9 cellular contexts compared by ENCODE assay signal in the genomic region with DNA sequence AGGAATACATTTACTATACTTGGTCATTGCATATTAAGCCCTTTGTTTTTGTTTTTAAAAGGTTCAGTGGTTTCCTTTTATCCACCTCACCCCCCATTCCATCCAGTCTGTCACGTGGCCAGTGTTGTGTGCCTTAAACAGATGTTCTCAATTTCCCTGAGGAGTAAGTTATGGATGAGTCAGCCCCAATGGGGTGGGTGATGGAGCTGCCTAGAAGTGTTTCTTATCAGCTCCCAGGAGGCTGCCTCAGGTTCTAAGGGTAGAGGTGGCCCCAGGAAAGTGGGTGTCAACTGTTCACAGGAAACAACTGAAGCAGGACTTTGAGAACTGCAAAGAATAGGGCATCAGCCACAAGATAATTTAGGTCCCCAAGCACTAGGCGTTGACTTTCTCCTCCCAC. TPM values are rescaled to one million over a fixed set of nuclear protein-coding genes. Genes with fewer than 3 reads are reported as not detected.
A peak's percentile ranks its signal among the peaks of the same experiment; 100 is the strongest.
DNase-seq lines count a peak whose midpoint lies in the region; ATAC-seq and TF ChIP-seq lines count a peak whose summit lies in the region.
"Had no signal": no experiment of that assay in that cellular context is flagged by ENCODE, and none has a peak within 500 bp of the region (broad histone marks: within the 10 kb centered on the region; RNA-seq: fewer than 3 reads in every experiment).

No MANE protein-coding gene starts in this region.

- POLR2A ChIA-PET in AG04450 (lab: Yijun Ruan, JAX) = interaction anchor here (0.7 to 2.2 kb wide), 7 partner anchors 10 to 1019 kb away, joined by 3 to 17 read pairs (median 7); a partner anchor contains a TSS

- DNase-seq in AG04450 (ENCODE audit: low read depth, low spot score) (peak; percentile 96), WERI-Rb-1 (peak; percentile 26), inferior parietal cortex (ENCODE audit: extremely low spot score) (peak; percentile 22), COLO668 (lab: John Stamatoyannopoulos, UW; ENCODE audit: unreplicated experiment) (no peak)

- no peak for TF ChIP-seq CTCF in AG04450 (IDR thresholded peaks at IDR 0.05; ENCODE audit: low read depth, low read length)
- no peak for TF ChIP-seq CTCF in WERI-Rb-1 (IDR thresholded peaks at IDR 0.05; ENCODE audit: low read depth, low read length)

- H3K9me3 ChIP-seq in AG04450 (ENCODE audit: control insufficient read depth, insufficient read depth, low read length) (no peaks in the 10 kb centered on the region), WERI-Rb-1 (ENCODE audit: severe bottlenecking) (no peaks in the 10 kb centered on the region)

- ATAC-seq in HG03432 (IDR thresholded peaks at IDR 0.05; ENCODE audit: unreplicated experiment) = peak; percentile 31
- no peak for ATAC-seq in HG03097 (IDR thresholded peaks at IDR 0.05; ENCODE audit: low FRiP score, unreplicated experiment)
- no peak for ATAC-seq in GM18907 (IDR thresholded peaks at IDR 0.05; ENCODE audit: unreplicated experiment)
- ATAC-seq in GM19397 (IDR thresholded peaks at IDR 0.05; ENCODE audit: unreplicated experiment) = no peak

- CTCF ChIA-PET in AG04450 (lab: Charles Lee) = no interaction called here

- H3K27ac ChIP-seq in AG04450 (ENCODE audit: low read depth, low read length) (peak overlapping the region; percentile 97), WERI-Rb-1 (peak overlapping the region; percentile 82)
- H3K27ac ChIP-seq: HL-60 had no signal

- no peaks in the 10 kb centered on the region for H3K27me3 ChIP-seq in AG04450 (ENCODE audit: control insufficient read depth, insufficient read depth, low read length)
- no peaks in the 10 kb centered on the region for H3K27me3 ChIP-seq in WERI-Rb-1 (ENCODE audit: insufficient read depth, low read depth, severe bottlenecking)

- H3K36me3 ChIP-seq in WERI-Rb-1 = no peaks in the 10 kb centered on the region

- no peak overlapping the region for H3K4me3 ChIP-seq in AG04450 (ENCODE audit: low read depth, low read length)
- no peak overlapping the region for H3K4me3 ChIP-seq in WERI-Rb-1 (ENCODE audit: low read depth, low read length)

RNA-seq across cellular contexts. Expression of a gene that starts 41.1 kb away (rescaled TPM):
- 0.38 and 0.45 TPM in 2 replicates for polyA plus RNA-seq in AG04450 (2011; rRNA removed)
- 0.91 and 1.1 TPM in 2 replicates for polyA minus RNA-seq in AG04450 (2011; rRNA and poly(A)+ RNA removed)
